ENCODE assay signal across 1 cellular context in genomic region chr10:69107667-69108066, GRCh38.
A peak's percentile ranks its signal among the peaks of the same experiment; 100 is the strongest.
TF ChIP-seq lines count a peak whose summit lies in the region.

No MANE protein-coding gene starts in this region.

TF ChIP-seq in K562, 482 proteins besides CTCF, POLR2A, EP300 and RAD21 (continued from another document):
- TF ChIP-seq ZHX1 (conservative IDR thresholded peaks at IDR 0.05; ENCODE audit: low read length) (no peak), TRIM25 (IDR thresholded peaks at IDR 0.05; ENCODE audit: borderline replicate concordance) (no peak), RBFOX2 (IDR thresholded peaks at IDR 0.05; ENCODE audit: low read depth, low read length) (no peak), ZKSCAN8 (CRISPR knock-in tag; IDR thresholded peaks at IDR 0.05) (no peak), RBM17 (IDR thresholded peaks at IDR 0.05; ENCODE audit: borderline replicate concordance, low read depth, low read length) (no peak), TFE3 (CRISPR knock-in tag; IDR thresholded peaks at IDR 0.05) (no peak), CBFA2T3 (IDR thresholded peaks at IDR 0.05) (peak; percentile 56), GTF2E2 (tag; IDR thresholded peaks at IDR 0.05) (no peak), CEBPB (tag; IDR thresholded peaks at IDR 0.05) (peak; percentile 84), SMARCC2 (IDR thresholded peaks at IDR 0.05; ENCODE audit: low read depth) (no peak), TCF3 (CRISPR knock-in tag; IDR thresholded peaks at IDR 0.05) (peak; percentile 15; the same call in 1 of the 2 replicates), ZNF395 (CRISPR knock-in tag; IDR thresholded peaks at IDR 0.05) (no peak), TAL1 (IDR thresholded peaks at IDR 0.05) (peak; percentile 29; the same call in 1 of the 2 replicates), SAP30 (IDR thresholded peaks at IDR 0.05; ENCODE audit: borderline replicate concordance, insufficient read depth, low read depth, low read length, poor library complexity, severe bottlenecking) (no peak), L3MBTL2 (IDR thresholded peaks at IDR 0.05) (no peak), STAT6 (CRISPR knock-in tag; IDR thresholded peaks at IDR 0.05) (no peak), SRSF1 (IDR thresholded peaks at IDR 0.05; ENCODE audit: low read depth, low read length) (no peak), CBFA2T2 (conservative IDR thresholded peaks at IDR 0.05) (0 out of 2 replicates have a peak, but pooled peaks have one; percentile 21), PRPF4 (IDR thresholded peaks at IDR 0.05; ENCODE audit: insufficient read depth, low read depth, low read length, poor library complexity, severe bottlenecking) (no peak)
